19 cellular contexts compared by ENCODE assay signal in genomic region chr10:97494151-97494550, GRCh38. TPM values are rescaled to one million over a fixed set of nuclear protein-coding genes. Genes with fewer than 3 reads are reported as not detected.
DNase-seq lines count a peak whose midpoint lies in the region; ATAC-seq, FAIRE-seq and TF ChIP-seq lines count a peak whose summit lies in the region.
"Had no signal": no experiment of that assay in that cellular context is flagged by ENCODE, and none has a peak within 500 bp of the region (broad histone marks: within the 10 kb centered on the region; RNA-seq: fewer than 3 reads in every experiment).

No MANE protein-coding gene starts in this region.

- H3K4me3 Mint-ChIP-seq in brain, result peak overlapping the region in 4 of 5 experiments; percentile 76 to 94 (median 89)
- H3K4me3 Mint-ChIP-seq: activated naive CD4-positive, alpha-beta T cell treated with anti-CD3 and anti-CD28 coated beads, Interleukin-2, amount 10 ng/mL, durations not matched to agents 7 days and 5 days had no signal

- WGBS in heart left ventricle, 4 donors, result 5 to 15% (median 12%) methylated on average over 2 of the region's 2 CpGs
- 16% methylated on average over 2 of the region's 2 CpGs for WGBS in right cardiac atrium

- peak overlapping the region in 4 of 5 experiments; percentile 43 to 90 (median 76) for H3K27ac Mint-ChIP-seq in brain
- H3K27ac Mint-ChIP-seq: stimulated activated naive CD8-positive, alpha-beta T cell treated with anti-CD3 and anti-CD28 coated beads, Interleukin-15, amount 100 ng/mL, for 72 hours had no signal

- H3K4me1 ChIP-seq in heart left ventricle (peaks cover 9 to 80% (median 56%) of the 10 kb centered on the region in 12 donors), right cardiac atrium (ENCODE audit: control insufficient read depth, insufficient read depth, low read length) (peaks cover 12% of the 10 kb centered on the region)

- H3K9me3 ChIP-seq in heart left ventricle, result no peaks in the 10 kb centered on the region
- no peaks in the 10 kb centered on the region for H3K9me3 ChIP-seq in right cardiac atrium (ENCODE audit: control insufficient read depth, low read length)
- H3K9me3 ChIP-seq: lower lobe of right lung had no signal

- DNase-seq in heart left ventricle (no peak), right cardiac atrium (no peak), superior temporal gyrus (ENCODE audit: extremely low spot score) (peak; percentile 83), NK-92 (lab: John Stamatoyannopoulos, UW; ENCODE audit: unreplicated experiment) (no peak), GM12891 (ENCODE audit: insufficient read length, low spot score) (no peak)
- DNase-seq: ACHN; activated naive CD4-positive, alpha-beta T cell treated with anti-CD3 and anti-CD28 coated beads, Interleukin-2, amount 10 ng/mL, durations not matched to agents 7 days and 5 days; DMS 273 treated with DMSO at 0.1 percent for 48 hours; KBM-7; lower lobe of right lung; NCI-H1417; stimulated activated naive CD8-positive, alpha-beta T cell treated with anti-CD3 and anti-CD28 coated beads, Interleukin-15, amount 100 ng/mL, for 72 hours; SW 1271 had no signal

- TF ChIP-seq CTCF in heart left ventricle (IDR thresholded peaks at IDR 0.05) (no peak), brain (conservative IDR thresholded peaks at IDR 0.05) (no peak)

- H3K27ac ChIP-seq in heart left ventricle, result peak overlapping the region in 10 of 12 donors; percentile 8 to 69 (median 48)
- H3K27ac ChIP-seq in right cardiac atrium (ENCODE audit: low read length), result no peak overlapping the region
- peak overlapping the region; percentile 30 for H3K27ac ChIP-seq in layer of hippocampus (ENCODE audit: low read depth, low read length)

- no peak for TF ChIP-seq POLR2A in heart left ventricle (IDR thresholded peaks at IDR 0.05)
- TF ChIP-seq POLR2A in GM12891 (IDR thresholded peaks at IDR 0.05; ENCODE audit: low read depth, low read length), result no peak

- H3K4me1 Mint-ChIP-seq in brain, result peaks cover 62% of the 10 kb centered on the region

- H3K27me3 ChIP-seq in heart left ventricle (no peaks in the 10 kb centered on the region), right cardiac atrium (ENCODE audit: control insufficient read depth, insufficient read depth) (no peaks in the 10 kb centered on the region), layer of hippocampus (ENCODE audit: control insufficient read depth, insufficient read depth, low read length) (no peaks in the 10 kb centered on the region)
- H3K27me3 ChIP-seq: cardiac muscle cell had no signal

- intact Hi-C loops in heart left ventricle (cut with DNase I) (loop anchor here in 4 of 10 donors (10.0 kb wide), 3 partner anchors 49 to 61 kb away; partner anchors contain the start of genes EXOSC1 (in 1 of the 4) and ZDHHC16 (in 1 of the 4)), right cardiac atrium (cut with DNase I) (no loop called here)

- peaks cover 6% of the 10 kb centered on the region for H3K27me3 Mint-ChIP-seq in brain
- H3K27me3 Mint-ChIP-seq: stimulated activated naive CD8-positive, alpha-beta T cell treated with anti-CD3 and anti-CD28 coated beads, Interleukin-15, amount 100 ng/mL, for 72 hours had no signal

- peaks cover 0 to 2% (median 0%) of the 10 kb centered on the region in 5 experiments for H3K9me3 Mint-ChIP-seq in brain
- H3K9me3 Mint-ChIP-seq: activated naive CD4-positive, alpha-beta T cell treated with anti-CD3 and anti-CD28 coated beads, Interleukin-2, amount 10 ng/mL, durations not matched to agents 7 days and 5 days; stimulated activated naive CD8-positive, alpha-beta T cell treated with anti-CD3 and anti-CD28 coated beads, Interleukin-15, amount 100 ng/mL, for 72 hours had no signal

- H3K36me3 Mint-ChIP-seq in brain, result peaks cover 17% of the 10 kb centered on the region

- FAIRE-seq in GM12891 (lab: Jason Lieb, UNC), result no peak
- FAIRE-seq: H54 had no signal

- peaks cover 0 to 9% (median 3%) of the 10 kb centered on the region in 9 donors for H3K36me3 ChIP-seq in heart left ventricle
- H3K36me3 ChIP-seq: cardiac muscle cell, lower lobe of right lung had no signal

- H3K4me3 ChIP-seq in heart left ventricle (no peak overlapping the region), right cardiac atrium (ENCODE audit: low read length) (no peak overlapping the region)
- H3K4me3 ChIP-seq: cardiac muscle cell, lower lobe of right lung, skin epidermis had no signal

- ATAC-seq in heart left ventricle (no peak), right cardiac atrium (no peak), HG03520 (IDR thresholded peaks at IDR 0.05; ENCODE audit: unreplicated experiment) (no peak)
- ATAC-seq: lower lobe of right lung; stimulated activated naive CD8-positive, alpha-beta T cell treated with anti-CD3 and anti-CD28 coated beads, Interleukin-15, amount 100 ng/mL, for 72 hours had no signal

TF ChIP-seq in GM12891, 5 proteins besides CTCF, POLR2A, EP300 and RAD21:
- no peak for TF ChIP-seq POU2F2 (IDR thresholded peaks at IDR 0.05; ENCODE audit: low read depth, low read length)
- no peak for TF ChIP-seq PAX5 (IDR thresholded peaks at IDR 0.05; ENCODE audit: insufficient read depth, low read length, severe bottlenecking)
- no peak for TF ChIP-seq SPI1 (IDR thresholded peaks at IDR 0.05; ENCODE audit: low read depth, low read length)
- no peak for TF ChIP-seq TAF1 (IDR thresholded peaks at IDR 0.05; ENCODE audit: low read depth, low read length)
- TF ChIP-seq POLR2AphosphoS5 (IDR thresholded peaks at IDR 0.05; ENCODE audit: low read depth, low read length), result no peak

RNA-seq across cellular contexts. Expression of gene MMS19, which starts 4.1 kb away (rescaled TPM):
- 10 to 100 TPM; 30.2 to 63.5 (median 48.1) TPM for total RNA-seq in heart left ventricle
- polyA plus RNA-seq in heart left ventricle, result 10 to 100 TPM; 43.9 to 52.0 TPM
- 10 to 100 TPM; 32.8 to 40.0 (median 36.8) TPM for total RNA-seq in right cardiac atrium
- 33.7 TPM for polyA plus RNA-seq in right cardiac atrium
- polyA plus RNA-seq in brain (ENCODE audit: insufficient read depth, low read depth, low replicate concordance), result 43.3 TPM
- polyA plus RNA-seq in GM12891 (2012; ENCODE audit: low read depth, missing spikeins), result 49.1 TPM

RNA-seq across cellular contexts. Expression of gene UBTD1, which starts 4.6 kb away (rescaled TPM):
- 10 to 100 TPM; 18.2 to 42.9 (median 27.7) TPM for total RNA-seq in heart left ventricle
- polyA plus RNA-seq in heart left ventricle, result 10 to 100 TPM; 49.0 to 49.7 TPM
- total RNA-seq in right cardiac atrium, result 10 to 100 TPM; 24.8 to 27.6 (median 25.8) TPM
- polyA plus RNA-seq in right cardiac atrium, result 42.1 TPM
- 9.8 TPM for polyA plus RNA-seq in brain (ENCODE audit: insufficient read depth, low read depth, low replicate concordance)
- polyA plus RNA-seq in GM12891 (2012; ENCODE audit: low read depth, missing spikeins), result 0.82 TPM

RNA-seq across cellular contexts. Expression of gene ZDHHC16, which starts 48.2 kb away (rescaled TPM):
- total RNA-seq in heart left ventricle (10 to 100 TPM; 16.2 to 36.8 (median 25.2) TPM), right cardiac atrium (10 to 100 TPM; 18.9 to 28.6 (median 23.8) TPM)
- polyA plus RNA-seq in heart left ventricle (10 to 100 TPM; 21.3 to 59.5 TPM), right cardiac atrium (23.4 TPM), brain (ENCODE audit: insufficient read depth, low read depth, low replicate concordance) (27.2 TPM)
- polyA plus RNA-seq in GM12891 (2012; ENCODE audit: low read depth, missing spikeins), result 17.7 TPM

RNA-seq across cellular contexts. Expression of gene EXOSC1, which starts 48.3 kb away (rescaled TPM):
- total RNA-seq in heart left ventricle, result 10 to 100 TPM; 14.8 to 24.6 (median 16.9) TPM
- polyA plus RNA-seq in heart left ventricle, result 10 to 100 TPM; 26.0 to 34.5 TPM
- 10 to 100 TPM; 19.8 to 22.1 (median 21.1) TPM for total RNA-seq in right cardiac atrium
- 35.2 TPM for polyA plus RNA-seq in right cardiac atrium
- polyA plus RNA-seq in brain (ENCODE audit: insufficient read depth, low read depth, low replicate concordance), result 27.5 TPM
- 64.3 TPM for polyA plus RNA-seq in GM12891 (2012; ENCODE audit: low read depth, missing spikeins)
